ENCODE assay signal across 18 cellular contexts in the genomic region with DNA sequence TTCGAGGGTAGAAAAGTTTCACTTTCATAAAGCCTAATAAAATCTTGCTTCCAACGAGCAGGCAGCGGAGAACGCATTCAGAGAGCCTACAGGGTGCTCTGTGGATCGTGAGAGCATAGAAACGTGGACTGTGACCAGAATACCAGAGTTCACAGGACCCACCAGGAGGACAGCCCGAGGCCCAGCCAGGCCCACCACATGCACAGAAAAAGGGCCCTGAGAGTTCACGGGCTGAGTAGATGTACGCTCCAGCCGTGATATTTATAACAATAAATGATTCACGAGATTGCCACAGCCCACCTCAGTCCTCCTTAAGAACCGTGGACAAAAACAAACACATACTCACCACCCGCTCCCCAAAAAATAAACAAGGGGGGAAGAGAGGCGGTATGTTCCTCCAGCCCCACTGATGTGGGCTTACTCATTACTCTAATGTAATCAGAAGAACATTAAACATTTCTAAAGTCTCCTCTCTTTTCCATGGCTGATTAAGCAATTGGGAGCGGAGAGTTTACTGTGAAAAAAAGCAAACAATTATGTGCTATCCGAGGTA.
DNase-seq lines count a peak whose midpoint lies in the region; ATAC-seq, FAIRE-seq and TF ChIP-seq lines count a peak whose summit lies in the region.
"Had no signal": no experiment of that assay in that cellular context is flagged by ENCODE, and none has a peak within 500 bp of the region (broad histone marks: within the 10 kb centered on the region; RNA-seq: fewer than 3 reads in every experiment).

No MANE protein-coding gene starts in this region.

- H3K4ac ChIP-seq in H1 (replicated peaks; ENCODE audit: insufficient read length, low read depth, low read length) (no peak overlapping the region), neuronal stem cell (ENCODE audit: low read length) (no peak overlapping the region)

- no peak for TF ChIP-seq RAD21 in H1 (IDR thresholded peaks at IDR 0.05 in 1 of 2, conservative IDR thresholded peaks at IDR 0.05 in 1 of 2; ENCODE audit: low read depth in 2 of 2, low read length in 2 of 2)

- H3K9me3 ChIP-seq in H1 (ENCODE audit: insufficient read depth in 2 of 2, low read depth in 1 of 2, low read length in 1 of 2) (no peaks in the 10 kb centered on the region), neuronal stem cell (replicated peaks in 1 of 2; ENCODE audit: control insufficient read depth in 2 of 2, insufficient read depth in 1 of 2, low read depth in 1 of 2, low read length in 2 of 2) (no peaks in the 10 kb centered on the region), tibial nerve (no peaks in the 10 kb centered on the region)

- FAIRE-seq in H1 (lab: Jason Lieb, UNC): no peak
- FAIRE-seq: frontal cortex, G401.6 had no signal

- no peaks in the 10 kb centered on the region for H3K27me3 ChIP-seq in H1 (replicated peaks in 1 of 4; ENCODE audit: control insufficient read depth in 3 of 4, extremely low read depth in 1 of 4, insufficient read depth in 3 of 4, low read length in 3 of 4)
- H3K27me3 ChIP-seq in neuronal stem cell (ENCODE audit: control insufficient read depth in 3 of 3, insufficient read depth in 3 of 3, low read depth in 1 of 3, low read length in 3 of 3): no peaks in the 10 kb centered on the region
- H3K27me3 ChIP-seq in tibial nerve: no peaks in the 10 kb centered on the region

- H3K23ac ChIP-seq in H1 (ENCODE audit: insufficient read length): no peak overlapping the region
- H3K23ac ChIP-seq in neuronal stem cell (ENCODE audit: low read depth, low read length, poor library complexity): no peak overlapping the region

- peak; percentile 10 for DNase-seq in NCI-H748 treated with DMSO at 0.1 percent for 48 hours (lab: John Stamatoyannopoulos, UW)
- no peak for DNase-seq in H1 (ENCODE audit: low read depth in 1 of 2, low spot score in 2 of 2)
- no peak for DNase-seq in neuronal stem cell (ENCODE audit: low spot score)
- no peak for DNase-seq in tibial nerve (ENCODE audit: low spot score in 2 of 2)
- no peak for DNase-seq in T-helper 9 cell
- no peak for DNase-seq in GDM1 (lab: John Stamatoyannopoulos, UW)
- DNase-seq: activated CD4-positive, alpha-beta T cell treated with anti-CD3 and anti-CD28 coated beads, Interleukin-2, amount 10 ng/mL, durations not matched to agents 7 days and 5 days; activated naive CD8-positive, alpha-beta T cell treated with anti-CD3 and anti-CD28 coated beads, Interleukin-2, amount 50 U/mL, for 24 hours; CD4-positive, CD25-positive, alpha-beta regulatory T cell; NCI-H1694 treated with DMSO at 0.1 percent for 48 hours; SIG-M5; stimulated activated CD4-positive, alpha-beta T cell treated with anti-CD3 and anti-CD28 coated beads, Interleukin-12 subunit alpha, Interleukin-12 subunit beta, amount 100 ng/mL, for 4 hours had no signal

- H2AFZ ChIP-seq in H1 (ENCODE audit: low read length) (no peak overlapping the region), neuronal stem cell (ENCODE audit: low read length) (no peak overlapping the region)

- no peaks in the 10 kb centered on the region for H3K36me3 ChIP-seq in H1 (ENCODE audit: control insufficient read depth in 2 of 4, insufficient read depth in 4 of 4, low read length in 3 of 4)
- peaks cover 2 to 4% of the 10 kb centered on the region in 2 donors for H3K36me3 ChIP-seq in neuronal stem cell (replicated peaks in 1 of 2; ENCODE audit: control insufficient read depth in 2 of 2, insufficient read depth in 2 of 2, low read length in 2 of 2)
- H3K36me3 ChIP-seq in tibial nerve: no peaks in the 10 kb centered on the region

- no peak overlapping the region for H3K4me2 ChIP-seq in H1 (ENCODE audit: insufficient read depth in 1 of 2, low read depth in 2 of 2, low read length in 2 of 2)
- peak overlapping the region; percentile 13 for H3K4me2 ChIP-seq in neuronal stem cell (ENCODE audit: insufficient read depth, low read length, poor library complexity, severe bottlenecking)

- H4K8ac ChIP-seq in H1 (ENCODE audit: extremely low read depth, insufficient read depth, low read length) (no peak overlapping the region), neuronal stem cell (ENCODE audit: low read depth, low read length) (no peak overlapping the region)

- POLR2A ChIA-PET in H1 (lab: Charles Lee; ENCODE audit: partially characterized antibody): interaction anchor here (0.7 kb wide), 1 partner anchor 13 kb away, joined by 3 read pairs; no protein-coding TSS in a partner anchor

- no peak overlapping the region for H2BK15ac ChIP-seq in H1 (ENCODE audit: low read length)
- no peak overlapping the region for H2BK15ac ChIP-seq in neuronal stem cell (ENCODE audit: low read length)

- H4K20me1 ChIP-seq in H1 (replicated peaks in 1 of 2; ENCODE audit: control insufficient read depth in 1 of 2, insufficient read depth in 2 of 2, low read length in 2 of 2): no peaks in the 10 kb centered on the region

- H3K27ac ChIP-seq in H1 (ENCODE audit: low read depth, low read length) (no peak overlapping the region), neuronal stem cell (replicated peaks; ENCODE audit: low read length) (no peak overlapping the region), tibial nerve (peak overlapping the region in 3 of 4 donors; percentile 37 to 76 (median 60))
- H3K27ac ChIP-seq: dorsolateral prefrontal cortex, epithelial cell of prostate had no signal

- H3K79me2 ChIP-seq in H1 (ENCODE audit: control insufficient read depth in 1 of 2, insufficient read depth in 2 of 2, low read length in 2 of 2): no peaks in the 10 kb centered on the region

- no peak overlapping the region for H3K4me3 ChIP-seq in H1 (ENCODE audit: extremely low read depth in 1 of 4, insufficient read depth in 2 of 4, low read depth in 3 of 4, low read length in 4 of 4)
- H3K4me3 ChIP-seq in neuronal stem cell (ENCODE audit: low read length in 2 of 2): no peak overlapping the region
- peak overlapping the region in 1 of 4 donors; percentile 19 for H3K4me3 ChIP-seq in tibial nerve
- H3K4me3 ChIP-seq: dorsolateral prefrontal cortex had no signal

- no peak overlapping the region for H3K9ac ChIP-seq in H1 (replicated peaks in 1 of 4; ENCODE audit: extremely low read depth in 1 of 4, low read depth in 3 of 4, low read length in 3 of 4)
- no peak overlapping the region for H3K9ac ChIP-seq in neuronal stem cell (ENCODE audit: low read depth, low read length, poor library complexity)

- no peak overlapping the region for H4K5ac ChIP-seq in H1 (ENCODE audit: insufficient read length, low read depth, low read length)

- TF ChIP-seq EP300 in H1 (IDR thresholded peaks at IDR 0.05; ENCODE audit: borderline replicate concordance in 1 of 2, low read depth in 2 of 2, low read length in 2 of 2) (no peak), tibial nerve (IDR thresholded peaks at IDR 0.05) (no peak)

- no peak for TF ChIP-seq CTCF in H1 (IDR thresholded peaks at IDR 0.05; ENCODE audit: control extremely low read depth in 1 of 3, insufficient read depth in 1 of 3, low read depth in 1 of 3, low read length in 3 of 3)
- no peak for TF ChIP-seq CTCF in tibial nerve (IDR thresholded peaks at IDR 0.05)

- H2BK120ac ChIP-seq in H1 (replicated peaks; ENCODE audit: low read depth, low read length) (no peak overlapping the region), neuronal stem cell (ENCODE audit: low read depth, low read length) (no peak overlapping the region)

- TF ChIP-seq POLR2A in H1 (IDR thresholded peaks at IDR 0.05; ENCODE audit: control extremely low read depth in 1 of 2, low read depth in 2 of 2, low read length in 2 of 2) (no peak), tibial nerve (IDR thresholded peaks at IDR 0.05) (no peak)

- H2BK20ac ChIP-seq in H1 (ENCODE audit: low read length): no peak overlapping the region

- 97% methylated on average over 16 of the region's 16 CpGs; no CpG with 5 or more reads in 1 of the 2 experiments for WGBS in H1 (ENCODE audit: extremely low coverage in 1 of 2, insufficient coverage in 1 of 2, insufficient read length in 1 of 2, insufficient replicate concordance in 2 of 2, low coverage in 1 of 2, low lambda C conversion rate in 2 of 2, missing lambda C conversion rate in 1 of 2), 2 experiments
- WGBS in neuronal stem cell (ENCODE audit: extremely low coverage in 2 of 2, insufficient read length in 2 of 2, insufficient replicate concordance in 1 of 2), 2 donors: no CpG with 5 or more reads among the region's 16 CpGs
- 39% methylated on average over 16 of the region's 16 CpGs for WGBS in tibial nerve, 2 donors

- H4K91ac ChIP-seq in H1 (replicated peaks; ENCODE audit: insufficient read length, low read length) (no peak overlapping the region), neuronal stem cell (ENCODE audit: low read depth, low read length, poor library complexity) (no peak overlapping the region)

- no peak overlapping the region for H3K56ac ChIP-seq in H1 (replicated peaks; ENCODE audit: insufficient read length, low read depth, low read length)

- H3K14ac ChIP-seq in H1 (ENCODE audit: insufficient read length): no peak overlapping the region
- no peak overlapping the region for H3K14ac ChIP-seq in neuronal stem cell (ENCODE audit: low read length)

- H2AK5ac ChIP-seq in H1 (ENCODE audit: low read depth, low read length): no peak overlapping the region
- no peak overlapping the region for H2AK5ac ChIP-seq in neuronal stem cell (ENCODE audit: low read depth, low read length)

- H3K18ac ChIP-seq in H1 (ENCODE audit: extremely low read depth, low read length) (peak overlapping the region; percentile 39; the same call in 1 of the 2 replicates), neuronal stem cell (ENCODE audit: low read length) (no peak overlapping the region)

- H3K4me1 ChIP-seq in H1 (replicated peaks in 1 of 4; ENCODE audit: control insufficient read depth in 3 of 4, insufficient read depth in 4 of 4, low read length in 3 of 4): peaks cover 2 to 13% (median 7%) of the 10 kb centered on the region in 4 experiments; a peak in 5 of 7 replicates
- H3K4me1 ChIP-seq in neuronal stem cell (ENCODE audit: control insufficient read depth in 2 of 2, insufficient read depth in 1 of 2, low read depth in 1 of 2, low read length in 2 of 2): peaks cover 0 to 20% of the 10 kb centered on the region in 2 donors
- H3K4me1 ChIP-seq in tibial nerve: peaks cover 0 to 55% (median 8%) of the 10 kb centered on the region in 4 donors

- H2BK12ac ChIP-seq in H1 (ENCODE audit: low read depth, low read length) (no peak overlapping the region), neuronal stem cell (ENCODE audit: low read length) (no peak overlapping the region)

- H3K79me1 ChIP-seq in H1 (ENCODE audit: low read depth, low read length): no peaks in the 10 kb centered on the region
- no peaks in the 10 kb centered on the region for H3K79me1 ChIP-seq in neuronal stem cell (ENCODE audit: low read depth, low read length)

- ATAC-seq in GM18907 (IDR thresholded peaks at IDR 0.05; ENCODE audit: unreplicated experiment): no peak
- ATAC-seq: activated naive CD8-positive, alpha-beta T cell treated with anti-CD3 and anti-CD28 coated beads, Interleukin-2, amount 50 U/mL, for 24 hours; natural killer cell treated with Interleukin-12 subunit alpha and Interleukin-12 subunit beta and Interleukin-15 and Interleukin-18, amount 100 ng/mL, for 72 hours had no signal

- CTCF ChIA-PET in H1 (lab: Charles Lee; ENCODE audit: partially characterized antibody): interaction anchor here (0.8 to 3.6 kb wide), 6 partner anchors 12 to 276 kb away, joined by 3 to 21 read pairs (median 5); no protein-coding TSS in a partner anchor

- H2BK5ac ChIP-seq in H1 (ENCODE audit: low read depth, low read length): no peak overlapping the region
- H2BK5ac ChIP-seq in neuronal stem cell (ENCODE audit: low read length): no peak overlapping the region

- no peaks in the 10 kb centered on the region for H3K23me2 ChIP-seq in H1 (ENCODE audit: low read depth, low read length)

Comparison
In these comparisons a context has a peak if more than half of its experiments do, and no peak if none do; other contexts are left out.
1. H3K27ac ChIP-seq: peak in tibial nerve (3 of 4); none in H1 (single experiment) and neuronal stem cell (single experiment).